ENCODE assay signal across 21 cellular contexts in the genomic region with DNA sequence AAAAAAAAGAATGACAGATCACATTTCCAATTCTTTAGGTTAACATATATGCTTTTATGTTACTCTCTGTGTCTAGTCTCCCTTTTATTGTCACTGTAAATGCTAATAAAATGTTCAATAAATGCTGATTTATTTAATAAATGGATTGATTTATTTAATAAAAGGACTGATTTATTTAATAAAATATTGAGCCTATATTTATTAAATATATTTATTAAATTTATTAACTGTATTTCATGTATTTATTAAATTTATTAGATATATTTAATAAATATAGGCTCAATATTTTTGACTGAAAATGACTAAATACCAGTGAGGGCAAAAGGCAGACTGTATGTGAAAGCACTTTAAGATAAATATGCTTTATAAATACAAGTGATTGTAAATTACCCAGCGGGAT.
DNase-seq lines count a peak whose midpoint lies in the region; ATAC-seq, FAIRE-seq and TF ChIP-seq lines count a peak whose summit lies in the region.
"Had no signal": no experiment of that assay in that cellular context is flagged by ENCODE, and none has a peak within 500 bp of the region (broad histone marks: within the 10 kb centered on the region; RNA-seq: fewer than 3 reads in every experiment).

No MANE protein-coding gene starts in this region.

- POLR2A ChIA-PET in WTC11 (lab: Charles Lee) = no interaction called here

- no peaks in the 10 kb centered on the region for H3K27me3 Mint-ChIP-seq in WTC11 (ENCODE audit: low read depth)

- no peaks in the 10 kb centered on the region for H3K36me3 Mint-ChIP-seq in WTC11
- H3K36me3 Mint-ChIP-seq: CD4-positive, CD25-positive, alpha-beta regulatory T cell; CD8-positive, alpha-beta T cell had no signal

- no peak for DNase-seq in WTC11 (ENCODE audit: low spot score)
- no peak for DNase-seq in kidney
- DNase-seq in T-helper 9 cell = no peak
- DNase-seq in SKM-1 (lab: John Stamatoyannopoulos, UW; ENCODE audit: unreplicated experiment) = no peak
- DNase-seq: 8988T; Caco-2; CD4-positive, CD25-positive, alpha-beta regulatory T cell; CD8-positive, alpha-beta T cell; DMS153; DND-41; GDM1; H9 had no signal

- ATAC-seq in WTC11 (no peak), HG03378 (IDR thresholded peaks at IDR 0.05; ENCODE audit: unreplicated experiment) (no peak)
- ATAC-seq: CD8-positive, alpha-beta T cell; GM12878; GM23338; HCT116 had no signal

- H3K36me3 ChIP-seq in kidney (ENCODE audit: control insufficient read depth in 1 of 2, insufficient read depth in 2 of 2, low read length in 2 of 2) = no peaks in the 10 kb centered on the region
- H3K36me3 ChIP-seq: BLaER1 had no signal

- no peaks in the 10 kb centered on the region for H3K9me3 Mint-ChIP-seq in WTC11
- H3K9me3 Mint-ChIP-seq: CD8-positive, alpha-beta T cell; GM23338; H9 had no signal

- peaks cover 2% of the 10 kb centered on the region; the same call in 1 of the 2 replicates for H3K4me1 Mint-ChIP-seq in WTC11
- H3K4me1 Mint-ChIP-seq: B cell had no signal

- H3K4me1 ChIP-seq in kidney (ENCODE audit: control insufficient read depth in 1 of 2, insufficient read depth in 1 of 2, low read depth in 1 of 2, low read length in 2 of 2) = no peaks in the 10 kb centered on the region
- H3K4me1 ChIP-seq: Caco-2 had no signal

- H3K9me3 ChIP-seq in kidney (ENCODE audit: control insufficient read depth in 1 of 2, low read length in 2 of 2) = no peaks in the 10 kb centered on the region
- H3K9me3 ChIP-seq: BLaER1, Caco-2 had no signal

- CTCF ChIA-PET in WTC11 (lab: Charles Lee) = no interaction called here

- no peak overlapping the region for H3K9ac ChIP-seq in kidney (ENCODE audit: low read length in 2 of 2)
- H3K9ac ChIP-seq: BLaER1 had no signal

- H3K4me3 Mint-ChIP-seq in WTC11 = no peak overlapping the region
- H3K4me3 Mint-ChIP-seq: B cell; CD4-positive, CD25-positive, alpha-beta regulatory T cell; CD8-positive, alpha-beta T cell; GM23338; H9 had no signal

- H3K4me3 ChIP-seq in kidney (ENCODE audit: low read length in 2 of 2) = no peak overlapping the region
- H3K4me3 ChIP-seq: BLaER1, GM12878, GM23338 had no signal

- no peak overlapping the region for H3K27ac ChIP-seq in kidney (ENCODE audit: low read depth in 2 of 2, low read length in 2 of 2)
- H3K27ac ChIP-seq: BLaER1, C4-2B had no signal

- intact Hi-C loops in kidney (cut with DNase I) = no loop called here

- no peak overlapping the region for H3K27ac Mint-ChIP-seq in WTC11
- H3K27ac Mint-ChIP-seq: B cell; CD4-positive, CD25-positive, alpha-beta regulatory T cell; CD8-positive, alpha-beta T cell; GM23338; H9 had no signal

- TF ChIP-seq CTCF in WTC11 (IDR thresholded peaks at IDR 0.05) (no peak), kidney (IDR thresholded peaks at IDR 0.05; ENCODE audit: borderline replicate concordance, extremely low read depth, insufficient read depth) (no peak)

- FAIRE-seq in G401.6 (lab: Jason Lieb, UNC) (peak; percentile 66), kidney (lab: Jason Lieb, UNC) (peak; percentile 70)
- FAIRE-seq: GM12878, GM19239 had no signal

TF ChIP-seq in WTC11, 78 proteins besides CTCF, POLR2A, EP300 and RAD21:
- TF ChIP-seq GABPB1 (CRISPR knock-in tag; IDR thresholded peaks at IDR 0.05) = no peak
- TF ChIP-seq HMGA2 (CRISPR knock-in tag; IDR thresholded peaks at IDR 0.05) = peak; percentile 95
